8 cellular contexts compared by ENCODE assay signal in genomic region chr17:21213491-21214014, GRCh38. TPM values are rescaled to one million over a fixed set of nuclear protein-coding genes. Genes with fewer than 3 reads are reported as not detected.
A peak's percentile ranks its signal among the peaks of the same experiment; 100 is the strongest.
DNase-seq lines count a peak whose midpoint lies in the region; ATAC-seq and TF ChIP-seq lines count a peak whose summit lies in the region.

No MANE protein-coding gene starts in this region.

- intact Hi-C loops in transverse colon (cut with DNase I; ENCODE audit: low total_unique reads), result loop anchor here (2.0 kb wide), 1 partner anchor 39 kb away; the partner anchor contains the start of gene NATD1

- H3K4me3 ChIP-seq in RWPE2 (ENCODE audit: severe bottlenecking) (peak overlapping the region; percentile 94), mononuclear cell (ENCODE audit: low read length) (peak overlapping the region; percentile 88), transverse colon (peak overlapping the region; percentile 78 to 97 (median 94))
- peak overlapping the region; percentile 96 for H3K4me3 ChIP-seq in effector memory CD4-positive, alpha-beta T cell (ENCODE audit: insufficient read depth, low read depth, low read length, poor library complexity, severe bottlenecking)

- H3K9me3 ChIP-seq in RWPE2 (ENCODE audit: severe bottlenecking), result no peaks in the 10 kb centered on the region
- H3K9me3 ChIP-seq in effector memory CD4-positive, alpha-beta T cell (ENCODE audit: control insufficient read depth, low read length), result no peaks in the 10 kb centered on the region
- H3K9me3 ChIP-seq in mononuclear cell (ENCODE audit: low read depth, low read length), result no peaks in the 10 kb centered on the region
- no peaks in the 10 kb centered on the region for H3K9me3 ChIP-seq in transverse colon

- peak overlapping the region; percentile 62 for H3K27ac ChIP-seq in RWPE2 (ENCODE audit: poor library complexity, severe bottlenecking)
- peak overlapping the region; percentile 85 for H3K27ac ChIP-seq in effector memory CD4-positive, alpha-beta T cell (ENCODE audit: insufficient read depth, low read length, poor library complexity, severe bottlenecking)
- H3K27ac ChIP-seq in transverse colon, result peak overlapping the region; percentile 90 to 96 (median 95)

- H3K36me3 ChIP-seq in RWPE2 (ENCODE audit: low read depth) (peaks cover 37% of the 10 kb centered on the region), transverse colon (no peaks in the 10 kb centered on the region)
- peaks cover 26% of the 10 kb centered on the region for H3K36me3 ChIP-seq in effector memory CD4-positive, alpha-beta T cell (ENCODE audit: control insufficient read depth, insufficient read depth, low read length)

- ATAC-seq in GM18870 (IDR thresholded peaks at IDR 0.05; ENCODE audit: unreplicated experiment), result peak; percentile 9
- ATAC-seq in HG03095 (IDR thresholded peaks at IDR 0.05; ENCODE audit: unreplicated experiment), result peak; percentile 2
- peak; percentile 17 for ATAC-seq in RWPE2 (ENCODE audit: low read depth)

- TF ChIP-seq CTCF in RWPE2 (IDR thresholded peaks at IDR 0.05; ENCODE audit: poor library complexity, severe bottlenecking) (no peak), transverse colon (IDR thresholded peaks at IDR 0.05) (no peak)

- no peak for TF ChIP-seq POLR2A in transverse colon (IDR thresholded peaks at IDR 0.05)

- H3K4me1 ChIP-seq in RWPE2 (ENCODE audit: insufficient read depth, poor library complexity, severe bottlenecking) (peaks cover 7% of the 10 kb centered on the region), mononuclear cell (ENCODE audit: insufficient read depth, low read length) (peaks cover 55% of the 10 kb centered on the region), transverse colon (peaks cover 36 to 64% (median 53%) of the 10 kb centered on the region in 4 donors)
- H3K4me1 ChIP-seq in effector memory CD4-positive, alpha-beta T cell (ENCODE audit: control insufficient read depth, insufficient read depth, low read length, poor library complexity, severe bottlenecking), result peaks cover 23% of the 10 kb centered on the region

- DNase-seq in AG08396 (ENCODE audit: low spot score), result peak; percentile 64
- no peak for DNase-seq in RWPE2 (ENCODE audit: low spot score)
- DNase-seq in effector memory CD4-positive, alpha-beta T cell, result peak in 1 of 3 donors; percentile 3
- peak; percentile 52 for DNase-seq in transverse colon
- no peak for DNase-seq in inferior parietal cortex (ENCODE audit: extremely low spot score)

- in situ Hi-C loops in transverse colon (cut with MboI; ENCODE audit: low pct_ligation_motif_present in 1 of 4, low pct_unique_long_range_greater_than_20kb in 1 of 4, low sequenced_read_pairs in 3 of 4), result loop anchor here in 2 of 4 donors (10.0 to 25.0 kb wide), 2 partner anchors 61 to 101 kb away; no protein-coding TSS in a partner anchor

- H3K27me3 ChIP-seq in RWPE2 (ENCODE audit: insufficient read depth, poor library complexity, severe bottlenecking) (no peaks in the 10 kb centered on the region), mononuclear cell (ENCODE audit: insufficient read depth, low read length) (no peaks in the 10 kb centered on the region), transverse colon (no peaks in the 10 kb centered on the region)
- no peaks in the 10 kb centered on the region for H3K27me3 ChIP-seq in effector memory CD4-positive, alpha-beta T cell (replicated peaks; ENCODE audit: control insufficient read depth, insufficient read depth, low read length, poor library complexity, severe bottlenecking)

- TF ChIP-seq EP300 in transverse colon (IDR thresholded peaks at IDR 0.05; ENCODE audit: low read depth), result no peak

- 0% methylated on average over 21 of the region's 44 CpGs; no CpG with 5 or more reads in 1 of the 2 donors for WGBS in transverse colon (ENCODE audit: low coverage in 1 of 2), 2 donors

RNA-seq across cellular contexts. Expression of gene TMEM11, which starts 0.4 kb away (rescaled TPM):
- total RNA-seq in mononuclear cell (15.8 TPM), transverse colon (10 to 100 TPM; 15.1 to 35.0 (median 24.5) TPM)

RNA-seq across cellular contexts. Expression of gene NATD1, which starts 39.7 kb away (rescaled TPM):
- total RNA-seq in mononuclear cell (3.3 TPM), transverse colon (1 to 10 TPM; 1.4 to 7.9 (median 5.0) TPM)

Comparison
In these comparisons a context has a peak if more than half of its experiments do, and no peak if none do; other contexts are left out.
1. DNase-seq: peak in AG08396 (single experiment) and transverse colon (single experiment); none in RWPE2 (single experiment) and inferior parietal cortex (single experiment).
2. Peak in every context shown above with its lines, with median percentiles within 50 percentile points of each other: ATAC-seq, H3K27ac ChIP-seq and H3K4me3 ChIP-seq.